In genomic region chr12:85448548-85449139, GRCh38 we compare ENCODE assay signal across 8 cellular contexts.
DNase-seq lines count a peak whose midpoint lies in the region; ATAC-seq and TF ChIP-seq lines count a peak whose summit lies in the region.

No MANE protein-coding gene starts in this region.

- ATAC-seq in HG02981 (IDR thresholded peaks at IDR 0.05; ENCODE audit: unreplicated experiment) (peak; percentile 44), left lung (peak; percentile 52), HG03196 (IDR thresholded peaks at IDR 0.05; ENCODE audit: unreplicated experiment) (no peak)

- TF ChIP-seq CTCF in SU-DHL-6 (IDR thresholded peaks at IDR 0.05; ENCODE audit: insufficient read depth, low read length, poor library complexity, severe bottlenecking) = peak; percentile 23
- TF ChIP-seq CTCF in left lung (IDR thresholded peaks at IDR 0.05) = peak in 1 of 2 donors; percentile 29

- no peaks in the 10 kb centered on the region for H3K9me2 ChIP-seq in SU-DHL-6 (replicated peaks; ENCODE audit: insufficient read depth, low read length)

- intact Hi-C loops in left lung (cut with DNase I) = loop anchor here in 1 of 2 donors (10.0 kb wide), 1 partner anchor 374 kb away; no protein-coding TSS in a partner anchor
- intact Hi-C loops in activated T-helper 2 cell treated with anti-CD3 and anti-CD28 coated beads, Interferon-gamma antibody, Interleukin-2, Interleukin-4, amounts not matched to agents 10 μg/mL and 5 μg/mL and 100 μg/mL, durations not matched to agents 14 hours and 24 hours and 36 hours (cut with micrococcal nuclease) = no loop called here

- H3K4me2 ChIP-seq in SU-DHL-6 (ENCODE audit: low read depth, low read length, poor library complexity, severe bottlenecking) = no peak overlapping the region

- no peaks in the 10 kb centered on the region for H3F3A ChIP-seq in SU-DHL-6 (ENCODE audit: insufficient read depth)

- no peak overlapping the region for H3K4me3 Mint-ChIP-seq in activated T-helper 2 cell treated with anti-CD3 and anti-CD28 coated beads, Interferon-gamma antibody, Interleukin-2, Interleukin-4, amounts not matched to agents 10 μg/mL and 5 μg/mL and 100 μg/mL, durations not matched to agents 14 hours and 24 hours and 36 hours (ENCODE audit: low read depth)

- no peak overlapping the region for H3K27ac Mint-ChIP-seq in activated T-helper 2 cell treated with anti-CD3 and anti-CD28 coated beads, Interferon-gamma antibody, Interleukin-2, Interleukin-4, amounts not matched to agents 10 μg/mL and 5 μg/mL and 100 μg/mL, durations not matched to agents 14 hours and 24 hours and 36 hours

- H3K9ac ChIP-seq in SU-DHL-6 (ENCODE audit: low read length) = no peak overlapping the region

- H3K27me3 ChIP-seq in SU-DHL-6 (ENCODE audit: low read length) = no peaks in the 10 kb centered on the region
- no peaks in the 10 kb centered on the region for H3K27me3 ChIP-seq in left lung

- no peak overlapping the region for H2AFZ ChIP-seq in SU-DHL-6 (ENCODE audit: low read depth, low read length, severe bottlenecking)

- no peaks in the 10 kb centered on the region for H3K9me3 ChIP-seq in SU-DHL-6 (ENCODE audit: insufficient read depth, low read length)
- no peaks in the 10 kb centered on the region for H3K9me3 ChIP-seq in left lung

- H4K20me1 ChIP-seq in SU-DHL-6 (ENCODE audit: low read depth, low read length) = no peaks in the 10 kb centered on the region

- H3K4me1 Mint-ChIP-seq in activated T-helper 2 cell treated with anti-CD3 and anti-CD28 coated beads, Interferon-gamma antibody, Interleukin-2, Interleukin-4, amounts not matched to agents 10 μg/mL and 5 μg/mL and 100 μg/mL, durations not matched to agents 14 hours and 24 hours and 36 hours (ENCODE audit: low read depth) = no peaks in the 10 kb centered on the region

- H3K36me3 Mint-ChIP-seq in activated T-helper 2 cell treated with anti-CD3 and anti-CD28 coated beads, Interferon-gamma antibody, Interleukin-2, Interleukin-4, amounts not matched to agents 10 μg/mL and 5 μg/mL and 100 μg/mL, durations not matched to agents 14 hours and 24 hours and 36 hours (ENCODE audit: low read depth) = no peaks in the 10 kb centered on the region

- DNase-seq in DMS53 treated with DMSO at 0.1 percent for 48 hours (lab: John Stamatoyannopoulos, UW; ENCODE audit: unreplicated experiment) (peak; percentile 57), left lung (no peak), KG1 (lab: John Stamatoyannopoulos, UW) (no peak)
- DNase-seq in activated CD4-positive, alpha-beta T cell treated with anti-CD3 and anti-CD28 coated beads, Interleukin-2, amount 50 U/mL, for 48 hours = no peak
- no peak for DNase-seq in activated T-helper 2 cell treated with anti-CD3 and anti-CD28 coated beads, Interferon-gamma antibody, Interleukin-2, Interleukin-4, amounts not matched to agents 10 μg/mL and 5 μg/mL and 100 μg/mL, durations not matched to agents 14 hours and 24 hours and 36 hours (ENCODE audit: low spot score)

- no peaks in the 10 kb centered on the region for H3K79me2 ChIP-seq in SU-DHL-6 (ENCODE audit: insufficient read depth, low read length)

- no peak overlapping the region for H3K27ac ChIP-seq in SU-DHL-6 (ENCODE audit: low read depth, low read length)
- no peak overlapping the region for H3K27ac ChIP-seq in left lung

- no peaks in the 10 kb centered on the region for H3K4me1 ChIP-seq in left lung

- no peaks in the 10 kb centered on the region for H3K9me3 Mint-ChIP-seq in activated T-helper 2 cell treated with anti-CD3 and anti-CD28 coated beads, Interferon-gamma antibody, Interleukin-2, Interleukin-4, amounts not matched to agents 10 μg/mL and 5 μg/mL and 100 μg/mL, durations not matched to agents 14 hours and 24 hours and 36 hours

- H3K36me3 ChIP-seq in SU-DHL-6 (ENCODE audit: low read length) (no peaks in the 10 kb centered on the region), left lung (no peaks in the 10 kb centered on the region)

- no peaks in the 10 kb centered on the region for H3K27me3 Mint-ChIP-seq in activated T-helper 2 cell treated with anti-CD3 and anti-CD28 coated beads, Interferon-gamma antibody, Interleukin-2, Interleukin-4, amounts not matched to agents 10 μg/mL and 5 μg/mL and 100 μg/mL, durations not matched to agents 14 hours and 24 hours and 36 hours (ENCODE audit: low read depth)

- H3K4me3 ChIP-seq in SU-DHL-6 (ENCODE audit: insufficient read depth, low read length, poor library complexity, severe bottlenecking) (no peak overlapping the region), left lung (no peak overlapping the region)
